Comparison of ENCODE assay signal across 24 cellular contexts in the genomic region with DNA sequence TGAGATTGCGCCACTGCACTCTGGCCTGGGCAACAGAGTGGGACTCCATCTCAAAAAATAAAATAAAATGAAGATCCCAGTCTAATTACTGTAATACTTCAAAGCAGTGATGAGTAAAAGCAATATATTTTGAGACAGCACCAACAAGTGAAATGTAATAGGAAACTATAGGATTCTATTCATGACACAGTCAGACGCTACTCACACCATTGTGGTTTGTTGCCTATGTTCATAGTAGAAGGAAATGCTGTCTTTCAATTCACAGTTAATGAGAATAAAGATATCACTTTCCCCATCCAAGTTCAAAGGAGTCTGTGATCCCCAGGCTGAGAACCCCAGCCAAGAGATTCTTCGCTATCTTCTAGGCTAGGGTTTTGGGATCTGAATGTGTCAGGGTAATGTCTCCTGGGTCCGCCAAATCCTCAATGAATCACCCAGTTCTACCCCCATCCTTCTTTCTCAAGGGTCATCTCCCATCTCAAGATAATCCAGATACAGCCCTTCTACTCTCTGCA. TPM values are rescaled to one million over a fixed set of nuclear protein-coding genes. Genes with fewer than 3 reads are reported as not detected.
DNase-seq lines count a peak whose midpoint lies in the region; TF ChIP-seq lines count a peak whose summit lies in the region.
"Had no signal": no experiment of that assay in that cellular context is flagged by ENCODE, and none has a peak within 500 bp of the region (broad histone marks: within the 10 kb centered on the region; RNA-seq: fewer than 3 reads in every experiment).

No MANE protein-coding gene starts in this region.

- TF ChIP-seq CTCF in MCF 10A (IDR thresholded peaks at IDR 0.05; ENCODE audit: unreplicated experiment) (no peak), breast epithelium (IDR thresholded peaks at IDR 0.05) (no peak), esophagus muscularis mucosa (IDR thresholded peaks at IDR 0.05) (no peak), GM13976 (IDR thresholded peaks at IDR 0.05; ENCODE audit: borderline replicate concordance, control extremely low read depth, extremely low read depth, insufficient read depth, missing control alignments) (no peak)

- in situ Hi-C loops in GM13976 (cut with MboI; ENCODE audit: low sequenced_read_pairs, unreplicated experiment) = loop anchor here (10.0 kb wide), 1 partner anchor 115 kb away; no protein-coding TSS in a partner anchor

- H3K9me3 ChIP-seq in breast epithelium (no peaks in the 10 kb centered on the region), SJCRH30 (replicated peaks) (no peaks in the 10 kb centered on the region), esophagus muscularis mucosa (no peaks in the 10 kb centered on the region)
- H3K9me3 ChIP-seq: gastrocnemius medialis, neutrophil, testis had no signal

- no TSS peak for BruUV-seq in MCF 10A (replicated peaks; lab: Mats Ljungman, UMichigan)

- H3K4me3 ChIP-seq in breast epithelium = no peak overlapping the region
- no peak overlapping the region for H3K4me3 ChIP-seq in SJCRH30
- H3K4me3 ChIP-seq in esophagus muscularis mucosa = no peak overlapping the region
- H3K4me3 ChIP-seq: gastrocnemius medialis, hepatocyte, testis had no signal

- peak overlapping the region; percentile 96 for H3K27ac Mint-ChIP-seq in MCF 10A (ENCODE audit: low read depth, unreplicated experiment)
- H3K27ac Mint-ChIP-seq: activated CD8-positive, alpha-beta memory T cell treated with anti-CD3 and anti-CD28 coated beads, Interleukin-2, amount 10 ng/mL, durations not matched to agents 7 days and 5 days; B cell had no signal

- H3K36me3 ChIP-seq in breast epithelium (no peaks in the 10 kb centered on the region), SJCRH30 (no peaks in the 10 kb centered on the region), esophagus muscularis mucosa (no peaks in the 10 kb centered on the region)
- H3K36me3 ChIP-seq: gastrocnemius medialis, neutrophil had no signal

- DNase-seq in MCF 10A (ENCODE audit: unreplicated experiment) = peak; percentile 27
- DNase-seq in breast epithelium (ENCODE audit: low spot score in 2 of 2) = no peak
- no peak for DNase-seq in SJCRH30
- no peak for DNase-seq in esophagus muscularis mucosa (ENCODE audit: extremely low spot score)
- DNase-seq in activated gamma-delta T cell (lab: John Stamatoyannopoulos, UW) = no peak
- DNase-seq in GM13976 (ENCODE audit: low spot score) = no peak
- DNase-seq in middle frontal gyrus (ENCODE audit: extremely low spot score, low spot score) = no peak
- DNase-seq in DMS153 (lab: John Stamatoyannopoulos, UW) = no peak
- DNase-seq: activated CD8-positive, alpha-beta memory T cell treated with anti-CD3 and anti-CD28 coated beads, Interleukin-2, amount 10 ng/mL, durations not matched to agents 7 days and 5 days; activated naive CD4-positive, alpha-beta T cell treated with Interleukin-2 at 50 U/mL for 16 hours; activated T-cell treated with anti-CD3 and anti-CD28 coated beads, Interleukin-2, amount 50 U/mL, for 48 hours; effector memory CD4-positive, alpha-beta T cell; GDM1; NCI-H146; NCI-H2107; stimulated activated naive CD4-positive, alpha-beta T cell treated with Interleukin-2 at 50 U/mL for 16 hours; T1000; testis had no signal

- TF ChIP-seq POLR2A in breast epithelium (IDR thresholded peaks at IDR 0.05) (no peak), esophagus muscularis mucosa (IDR thresholded peaks at IDR 0.05; ENCODE audit: low read depth) (no peak)

- no peaks in the 10 kb centered on the region for H3K9me3 Mint-ChIP-seq in MCF 10A (ENCODE audit: unreplicated experiment)

- intact Hi-C loops in MCF 10A (cut with micrococcal nuclease) = loop anchor here (10.0 kb wide), 1 partner anchor 385 kb away; the partner anchor contains the start of gene SDSL
- intact Hi-C loops in breast epithelium (cut with DNase I; ENCODE audit: low total_unique reads) = loop anchor here (10.0 kb wide), 1 partner anchor 505 kb away; no protein-coding TSS in a partner anchor
- intact Hi-C loops in esophagus muscularis mucosa (cut with DNase I) = loop anchor here (10.0 kb wide), 1 partner anchor 135 kb away; the partner anchor contains the start of gene OAS1

- H3K27me3 ChIP-seq in breast epithelium (no peaks in the 10 kb centered on the region), SJCRH30 (no peaks in the 10 kb centered on the region), esophagus muscularis mucosa (peaks cover 0 to 41% (median 0%) of the 10 kb centered on the region in 4 donors)
- H3K27me3 ChIP-seq: hepatocyte, neutrophil, testis had no signal

- peaks cover 12% of the 10 kb centered on the region for H3K4me1 Mint-ChIP-seq in MCF 10A (ENCODE audit: insufficient read depth, unreplicated experiment)
- H3K4me1 Mint-ChIP-seq: activated CD8-positive, alpha-beta memory T cell treated with anti-CD3 and anti-CD28 coated beads, Interleukin-2, amount 10 ng/mL, durations not matched to agents 7 days and 5 days; B cell had no signal

- CTCF ChIA-PET in MCF 10A (lab: Yijun Ruan, JAX) = interaction anchor here (0.9 to 12.1 kb wide), 5 partner anchors 9 to 123 kb away, joined by 3 to 168 read pairs (median 5); no protein-coding TSS in a partner anchor

- no peaks in the 10 kb centered on the region for H3K4me1 ChIP-seq in breast epithelium
- H3K4me1 ChIP-seq in SJCRH30 = peaks cover 13% of the 10 kb centered on the region
- peaks cover 0 to 7% (median 2%) of the 10 kb centered on the region in 4 donors for H3K4me1 ChIP-seq in esophagus muscularis mucosa
- H3K4me1 ChIP-seq: gastrocnemius medialis, testis had no signal

- POLR2A ChIA-PET in MCF 10A (lab: Yijun Ruan, JAX) = interaction anchor here (1.0 to 1.2 kb wide), 4 partner anchors 124 to 144 kb away, joined by 3 to 7 read pairs (median 4); no protein-coding TSS in a partner anchor

- TF ChIP-seq EP300 in esophagus muscularis mucosa (IDR thresholded peaks at IDR 0.05) = no peak

- H3K4me3 Mint-ChIP-seq in MCF 10A (ENCODE audit: unreplicated experiment) = peak overlapping the region; percentile 56
- H3K4me3 Mint-ChIP-seq: activated CD8-positive, alpha-beta memory T cell treated with anti-CD3 and anti-CD28 coated beads, Interleukin-2, amount 10 ng/mL, durations not matched to agents 7 days and 5 days; B cell had no signal

- no peaks in the 10 kb centered on the region for H3K36me3 Mint-ChIP-seq in MCF 10A (ENCODE audit: insufficient read depth, unreplicated experiment)
- H3K36me3 Mint-ChIP-seq: activated CD8-positive, alpha-beta memory T cell treated with anti-CD3 and anti-CD28 coated beads, Interleukin-2, amount 10 ng/mL, durations not matched to agents 7 days and 5 days had no signal

- WGBS in esophagus muscularis mucosa = 58% methylated on average over 4 of the region's 4 CpGs

- H3K27ac ChIP-seq in breast epithelium (no peak overlapping the region), SJCRH30 (peak overlapping the region; percentile 18; the same call in 1 of the 2 replicates), esophagus muscularis mucosa (replicated peaks in 1 of 4) (peak overlapping the region; percentile 31 to 53 (median 42))
- H3K27ac ChIP-seq: hepatocyte, KMS-11, neutrophil, testis had no signal

- H3K27me3 Mint-ChIP-seq in MCF 10A (ENCODE audit: insufficient read depth, unreplicated experiment) = no peaks in the 10 kb centered on the region

RNA-seq across cellular contexts. Expression of gene DTX1, which starts 16.6 kb away (rescaled TPM):
- total RNA-seq in MCF 10A (2022) = not detected in 2 replicates
- 10 to 100 TPM in 2 of 3 donors, 1 to 10 TPM in 1; 7.9 to 46.6 (median 20.0) TPM for total RNA-seq in breast epithelium
- not detected in 2 replicates for total RNA-seq in SJCRH30 (2014; rRNA removed; shearing (Covaris generic))
- 1 to 10 TPM; 3.6 to 6.1 (median 4.9) TPM for total RNA-seq in esophagus muscularis mucosa
- total RNA-seq: pulmonary artery endothelial cell had no signal

Comparison
In these comparisons a context has a peak if more than half of its experiments do, and no peak if none do; other contexts are left out.
1. H3K27ac ChIP-seq: peak in SJCRH30 (single experiment) and esophagus muscularis mucosa (4 of 4); none in breast epithelium (0 of 2).